ENCODE assay signal across 8 cellular contexts in genomic region chr20:49675368-49676151, GRCh38. TPM values are rescaled to one million over a fixed set of nuclear protein-coding genes. Genes with fewer than 3 reads are reported as not detected.
DNase-seq lines count a peak whose midpoint lies in the region; ATAC-seq and TF ChIP-seq lines count a peak whose summit lies in the region.

No MANE protein-coding gene starts in this region.

- H3K9me2 ChIP-seq in GM23248 (ENCODE audit: insufficient read depth) (no peaks in the 10 kb centered on the region), OCI-LY1 (ENCODE audit: low read depth, low read length) (no peaks in the 10 kb centered on the region)

- H4K20me1 ChIP-seq in GM23248 (ENCODE audit: insufficient read depth) (peaks cover 5% of the 10 kb centered on the region; the same call in 1 of the 2 replicates), OCI-LY1 (ENCODE audit: insufficient read depth, low read length) (no peaks in the 10 kb centered on the region)

- WGBS in GM23248 (ENCODE audit: low coverage in 1 of 2, low lambda C conversion rate in 2 of 2, missing lambda C conversion rate in 2 of 2), 2 experiments = 54 to 61% methylated on average over 9 of the region's 9 CpGs

- no peak for ATAC-seq in lower lobe of right lung

- in situ Hi-C loops in GM23248 (cut with MboI) = no loop called here

- H3K4me2 ChIP-seq in GM23248 (ENCODE audit: unreplicated experiment) = peak overlapping the region; percentile 53
- H3K4me2 ChIP-seq in OCI-LY1 (ENCODE audit: low read length) = peak overlapping the region; percentile 52

- H3K27me3 ChIP-seq in GM23248 (replicated peaks; ENCODE audit: insufficient read depth) (no peaks in the 10 kb centered on the region), OCI-LY1 (ENCODE audit: insufficient read depth, low read length) (no peaks in the 10 kb centered on the region), lower lobe of right lung (ENCODE audit: low read depth) (no peaks in the 10 kb centered on the region), dorsolateral prefrontal cortex (no peaks in the 10 kb centered on the region)

- peak overlapping the region; percentile 71 for H3K27ac ChIP-seq in GM23248
- peak overlapping the region; percentile 89 for H3K27ac ChIP-seq in OCI-LY1 (ENCODE audit: low read depth, low read length, poor library complexity, severe bottlenecking)
- peak overlapping the region; percentile 22 for H3K27ac ChIP-seq in lower lobe of right lung
- peak overlapping the region in 1 of 59 donors; percentile 14 for H3K27ac ChIP-seq in dorsolateral prefrontal cortex

- TF ChIP-seq CTCF in OCI-LY1 (IDR thresholded peaks at IDR 0.05; ENCODE audit: low read length) (no peak), lower lobe of right lung (IDR thresholded peaks at IDR 0.05) (no peak), dorsolateral prefrontal cortex (IDR thresholded peaks at IDR 0.05 in 54 of 56, conservative IDR thresholded peaks at IDR 0.05 in 2 of 56; ENCODE audit: low read depth in 1 of 56, partially characterized antibody in 56 of 56) (no peak)

- H3K4me1 ChIP-seq in GM23248 (ENCODE audit: insufficient read depth) (peaks cover 63% of the 10 kb centered on the region), OCI-LY1 (ENCODE audit: insufficient read depth, low read length, severe bottlenecking) (peaks cover 96% of the 10 kb centered on the region), lower lobe of right lung (peaks cover 88% of the 10 kb centered on the region)

- H2AFZ ChIP-seq in GM23248 (no peak overlapping the region), OCI-LY1 (ENCODE audit: low read length) (no peak overlapping the region)

- H3K9me3 ChIP-seq in GM23248 (ENCODE audit: low read depth) (no peaks in the 10 kb centered on the region), OCI-LY1 (ENCODE audit: low read length) (no peaks in the 10 kb centered on the region), lower lobe of right lung (no peaks in the 10 kb centered on the region)

- H3K36me3 ChIP-seq in GM23248 (ENCODE audit: low read depth) (no peaks in the 10 kb centered on the region), OCI-LY1 (ENCODE audit: insufficient read depth, low read length) (no peaks in the 10 kb centered on the region), lower lobe of right lung (no peaks in the 10 kb centered on the region)

- H3K4me3 ChIP-seq in GM23248 = no peak overlapping the region
- H3K4me3 ChIP-seq in OCI-LY1 (ENCODE audit: low read depth, low read length, poor library complexity, severe bottlenecking) = peak overlapping the region; percentile 13
- H3K4me3 ChIP-seq in lower lobe of right lung = no peak overlapping the region
- no peak overlapping the region for H3K4me3 ChIP-seq in dorsolateral prefrontal cortex

- H3K79me2 ChIP-seq in GM23248 (ENCODE audit: insufficient read depth) = peaks cover 97% of the 10 kb centered on the region
- peaks cover 98% of the 10 kb centered on the region for H3K79me2 ChIP-seq in OCI-LY1 (ENCODE audit: insufficient read depth, low read length)

- H3F3A ChIP-seq in GM23248 (ENCODE audit: insufficient read depth) = peaks cover 57% of the 10 kb centered on the region
- H3F3A ChIP-seq in OCI-LY1 (ENCODE audit: insufficient read depth, low read length) = no peaks in the 10 kb centered on the region

- DNase-seq in ELR (ENCODE audit: low read depth) (peak; percentile 69), GM23248 (peak; percentile 57), lower lobe of right lung (no peak), nucleus accumbens (lab: John Stamatoyannopoulos, UW) (no peak), dorsolateral prefrontal cortex (no peak)
- no peak for DNase-seq in activated CD4-positive, CD25-positive, alpha-beta regulatory T cell (lab: John Stamatoyannopoulos, UW)
- no peak for DNase-seq in stimulated activated CD4-positive, alpha-beta T cell treated with anti-CD3 and anti-CD28 coated beads, Interleukin-4, amount 100 ng/mL, for 1 hour

- intact Hi-C loops in lower lobe of right lung (cut with DNase I) (no loop called here), dorsolateral prefrontal cortex (cut with DNase I) (no loop called here)

- H3K9ac ChIP-seq in GM23248 (no peak overlapping the region), OCI-LY1 (ENCODE audit: low read length) (peak overlapping the region; percentile 42; the same call in 1 of the 2 replicates)

RNA-seq across cellular contexts. Expression of gene B4GALT5, which starts 38.1 kb away (rescaled TPM):
- total RNA-seq in GM23248 (2014; rRNA removed; shearing (Covaris generic)) = 15.9 and 16.9 TPM in 2 replicates
- 4.2 and 4.5 TPM in 2 replicates for polyA plus RNA-seq in GM23248 (2016; fragmentation: Nextera tagmentation; extraction: Ambion mirVana)
- total RNA-seq in lower lobe of right lung (39.5 TPM), dorsolateral prefrontal cortex (10 to 100 TPM; 24.2 to 52.0 (median 37.1) TPM)

Comparison
In these comparisons a context has a peak if more than half of its experiments do, and no peak if none do; other contexts are left out.
1. DNase-seq: peak in ELR (single experiment) and GM23248 (single experiment); none in lower lobe of right lung (single experiment), activated CD4-positive, CD25-positive, alpha-beta regulatory T cell (0 of 4), nucleus accumbens (0 of 56), dorsolateral prefrontal cortex (0 of 10) and stimulated activated CD4-positive, alpha-beta T cell treated with anti-CD3 and anti-CD28 coated beads, Interleukin-4, amount 100 ng/mL, for 1 hour (single experiment).